Comparison of ENCODE assay signal across 22 cellular contexts in genomic region chr6:167373042-167373661, GRCh38. TPM values are rescaled to one million over a fixed set of nuclear protein-coding genes. Genes with fewer than 3 reads are reported as not detected.
"Had no signal": no experiment of that assay in that cellular context is flagged by ENCODE, and none has a peak within 500 bp of the region (broad histone marks: within the 10 kb centered on the region; RNA-seq: fewer than 3 reads in every experiment).

No MANE protein-coding gene starts in this region.

RNA-seq across cellular contexts. Expression of gene TTLL2, which starts 48.3 kb away (rescaled TPM):
- total RNA-seq: activated CD4-positive, alpha-beta memory T cell treated with anti-CD3 and anti-CD28 coated beads for 36 hours; activated CD4-positive, alpha-beta T cell treated with anti-CD3 and anti-CD28 coated beads for 36 hours; activated CD8-positive, alpha-beta memory T cell treated with anti-CD3 and anti-CD28 coated beads for 36 hours; activated CD8-positive, alpha-beta T cell treated with anti-CD3 and anti-CD28 coated beads for 36 hours; activated naive CD4-positive, alpha-beta T cell treated with anti-CD3 and anti-CD28 coated beads for 36 hours; activated naive CD4-positive, alpha-beta T cell treated with anti-CD3 and anti-CD28 coated beads, Interleukin-2, amount 50 U/mL, for 72 hours; activated naive CD8-positive, alpha-beta T cell treated with anti-CD3 and anti-CD28 coated beads for 36 hours; activated T-cell treated with anti-CD3 and anti-CD28 coated beads, Interleukin-2, amount 50 U/mL, for 4 hours; activated T-cell treated with anti-CD3 and anti-CD28 coated beads, Interleukin-2, amount 50 U/mL, for 72 hours; activated T-helper 1 cell treated with anti-CD3 and anti-CD28 coated beads, Interleukin-12 subunit alpha, Interleukin-12 subunit beta, Interleukin-2, Interleukin-4 antibody, amounts not matched to agents 30 ng/mL and 10 ng/mL and 1 ng/mL, durations not matched to agents 14 hours and 24 hours and 36 hours; activated T-helper 17 cell treated with anti-CD3 and anti-CD28 coated beads, Interleukin-2, amount 50 U/mL, for 72 hours; adrenal gland; aorta; astrocyte; body of pancreas; breast epithelium; cardiac septum; T-cell; T-helper 1 cell treated with Interleukin-12 subunit alpha and Interleukin-12 subunit beta and Interleukin-4 antibody, amounts not matched to agents 30 ng/mL and 1 ng/mL, for 36 hours; T-helper 17 cell; T-helper 2 cell treated with Interferon-gamma antibody and Interleukin-4, amounts not matched to agents 100 ng/mL and 5 ng/mL, for 36 hours; WTC11 had no signal
- polyA plus RNA-seq: adrenal gland, aorta had no signal
